ENCODE assay signal across 26 cellular contexts in genomic region chr11:80346660-80347059, GRCh38.
"Had no signal": no experiment of that assay in that cellular context is flagged by ENCODE, and none has a peak within 500 bp of the region (broad histone marks: within the 10 kb centered on the region; RNA-seq: fewer than 3 reads in every experiment).

No MANE protein-coding gene starts in this region.

- H2AFZ ChIP-seq: PC-9 had no signal

- DNase-seq: activated B cell treated with CpG ODN at 0.5 μM for 24 hours; activated CD4-positive, alpha-beta memory T cell treated with anti-CD3 and anti-CD28 coated beads, Interleukin-2, amount 10 ng/mL, durations not matched to agents 7 days and 5 days; activated CD4-positive, alpha-beta T cell treated with anti-CD3 and anti-CD28 coated beads for 1 hour; activated CD4-positive, alpha-beta T cell treated with anti-CD3 and anti-CD28 coated beads, Interleukin-2, amount 10 ng/mL, durations not matched to agents 7 days and 5 days; activated gamma-delta T cell treated with Interleukin-2 at 50 U/mL for 16 hours; activated naive CD4-positive, alpha-beta T cell treated with anti-CD3 and anti-CD28 coated beads, Interleukin-2, amount 10 ng/mL, durations not matched to agents 7 days and 5 days; activated naive CD8-positive, alpha-beta T cell treated with anti-CD3 and anti-CD28 coated beads for 36 hours; activated T-cell treated with anti-CD3 and anti-CD28 coated beads for 4 hours; activated T-cell treated with anti-CD3 and anti-CD28 coated beads, Interleukin-2, amount 50 U/mL, for 72 hours; anterior cingulate cortex; central memory CD4-positive, alpha-beta T cell; KG1; NCI-H1092; NCI-H1694; NCI-H2029; NCI-H2107; NCI-H2171 treated with DMSO at 0.1 percent for 48 hours; NCI-H226; NCI-H69; PC-9; SIG-M5; T-helper 17 cell; T-helper 9 cell had no signal

- H3K9me3 Mint-ChIP-seq: activated B cell treated with CpG ODN at 0.5 μM for 24 hours; activated CD4-positive, alpha-beta memory T cell treated with anti-CD3 and anti-CD28 coated beads, Interleukin-2, amount 10 ng/mL, durations not matched to agents 7 days and 5 days; activated CD4-positive, alpha-beta T cell treated with anti-CD3 and anti-CD28 coated beads, Interleukin-2, amount 10 ng/mL, durations not matched to agents 7 days and 5 days; activated naive CD4-positive, alpha-beta T cell treated with anti-CD3 and anti-CD28 coated beads, Interleukin-2, amount 10 ng/mL, durations not matched to agents 7 days and 5 days; IgD-negative memory B cell had no signal

- H3K27me3 ChIP-seq: breast epithelium had no signal

- H3K4me1 ChIP-seq: breast epithelium had no signal

- H3K9me3 ChIP-seq: breast epithelium had no signal

- H3K27me3 Mint-ChIP-seq: activated B cell treated with CpG ODN at 0.5 μM for 24 hours; activated CD4-positive, alpha-beta memory T cell treated with anti-CD3 and anti-CD28 coated beads, Interleukin-2, amount 10 ng/mL, durations not matched to agents 7 days and 5 days; activated CD4-positive, alpha-beta T cell treated with anti-CD3 and anti-CD28 coated beads, Interleukin-2, amount 10 ng/mL, durations not matched to agents 7 days and 5 days; activated naive CD4-positive, alpha-beta T cell treated with anti-CD3 and anti-CD28 coated beads, Interleukin-2, amount 10 ng/mL, durations not matched to agents 7 days and 5 days; activated naive CD8-positive, alpha-beta T cell treated with anti-CD3 and anti-CD28 coated beads for 36 hours; IgD-negative memory B cell; T-helper 17 cell had no signal

- H3K36me3 ChIP-seq: breast epithelium had no signal

- H3K4me3 ChIP-seq: breast epithelium, PC-9 had no signal

- H3K4me1 Mint-ChIP-seq: activated B cell treated with CpG ODN at 0.5 μM for 24 hours; activated CD4-positive, alpha-beta memory T cell treated with anti-CD3 and anti-CD28 coated beads, Interleukin-2, amount 10 ng/mL, durations not matched to agents 7 days and 5 days; activated CD4-positive, alpha-beta T cell treated with anti-CD3 and anti-CD28 coated beads, Interleukin-2, amount 10 ng/mL, durations not matched to agents 7 days and 5 days; activated naive CD4-positive, alpha-beta T cell treated with anti-CD3 and anti-CD28 coated beads, Interleukin-2, amount 10 ng/mL, durations not matched to agents 7 days and 5 days; activated naive CD8-positive, alpha-beta T cell treated with anti-CD3 and anti-CD28 coated beads for 36 hours; IgD-negative memory B cell; T-helper 17 cell had no signal

- H3K27ac Mint-ChIP-seq: activated B cell treated with CpG ODN at 0.5 μM for 24 hours; activated CD4-positive, alpha-beta memory T cell treated with anti-CD3 and anti-CD28 coated beads, Interleukin-2, amount 10 ng/mL, durations not matched to agents 7 days and 5 days; activated CD4-positive, alpha-beta T cell treated with anti-CD3 and anti-CD28 coated beads, Interleukin-2, amount 10 ng/mL, durations not matched to agents 7 days and 5 days; activated naive CD4-positive, alpha-beta T cell treated with anti-CD3 and anti-CD28 coated beads, Interleukin-2, amount 10 ng/mL, durations not matched to agents 7 days and 5 days; activated naive CD8-positive, alpha-beta T cell treated with anti-CD3 and anti-CD28 coated beads for 36 hours; activated T-cell treated with anti-CD3 and anti-CD28 coated beads, Interleukin-2, amount 50 U/mL, for 72 hours; activated T-helper 2 cell treated with anti-CD3 and anti-CD28 coated beads, Interferon-gamma antibody, Interleukin-2, Interleukin-4, amounts not matched to agents 10 μg/mL and 5 μg/mL and 100 μg/mL, durations not matched to agents 14 hours and 24 hours and 36 hours; IgD-negative memory B cell; T-helper 17 cell had no signal

- H3K4me2 ChIP-seq: PC-9 had no signal

- ATAC-seq: activated T-cell treated with anti-CD3 and anti-CD28 coated beads, Interleukin-2, amount 50 U/mL, for 72 hours; T-helper 17 cell had no signal

- H3K4me3 Mint-ChIP-seq: activated B cell treated with CpG ODN at 0.5 μM for 24 hours; activated CD4-positive, alpha-beta memory T cell treated with anti-CD3 and anti-CD28 coated beads, Interleukin-2, amount 10 ng/mL, durations not matched to agents 7 days and 5 days; activated CD4-positive, alpha-beta T cell treated with anti-CD3 and anti-CD28 coated beads, Interleukin-2, amount 10 ng/mL, durations not matched to agents 7 days and 5 days; activated naive CD4-positive, alpha-beta T cell treated with anti-CD3 and anti-CD28 coated beads, Interleukin-2, amount 10 ng/mL, durations not matched to agents 7 days and 5 days; activated naive CD8-positive, alpha-beta T cell treated with anti-CD3 and anti-CD28 coated beads for 36 hours; activated T-cell treated with anti-CD3 and anti-CD28 coated beads, Interleukin-2, amount 50 U/mL, for 72 hours; IgD-negative memory B cell; T-helper 17 cell had no signal

- H3K36me3 Mint-ChIP-seq: activated naive CD4-positive, alpha-beta T cell treated with anti-CD3 and anti-CD28 coated beads, Interleukin-2, amount 10 ng/mL, durations not matched to agents 7 days and 5 days; activated naive CD8-positive, alpha-beta T cell treated with anti-CD3 and anti-CD28 coated beads for 36 hours; IgD-negative memory B cell had no signal

- H3K27ac ChIP-seq: breast epithelium, PC-9 had no signal
